In the genomic region with DNA sequence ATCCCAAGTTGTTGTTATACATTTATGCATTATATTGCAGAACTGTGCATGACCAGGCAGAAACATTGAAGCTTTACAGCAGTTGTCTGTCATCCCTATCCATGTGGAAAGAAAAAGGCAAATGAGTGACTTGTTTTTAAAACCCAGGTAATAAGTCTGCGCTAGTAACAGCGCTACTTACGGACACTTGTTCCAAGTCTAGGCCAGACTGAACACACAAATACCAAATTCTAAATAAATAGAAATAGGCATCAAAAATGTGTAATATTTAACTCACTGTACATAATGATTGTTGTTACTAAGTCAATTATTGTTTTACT, we compare ENCODE assay signal across 1 cellular context.
TF ChIP-seq lines count a peak whose summit lies in the region.

No MANE protein-coding gene starts in this region.

TF ChIP-seq in K562, 482 proteins besides CTCF, POLR2A, EP300 and RAD21 (continued from another document):
- TF ChIP-seq U2AF2 (optimal IDR thresholded peaks at IDR 0.05; ENCODE audit: low read depth, low read length) (no peak), FOXA1 (IDR thresholded peaks at IDR 0.05; ENCODE audit: borderline replicate concordance) (no peak), E2F1 (CRISPR knock-in tag; IDR thresholded peaks at IDR 0.05) (0 out of 2 replicates have a peak, but pooled peaks have one; percentile 9), STAT6 (CRISPR knock-in tag; IDR thresholded peaks at IDR 0.05) (no peak), RB1 (IDR thresholded peaks at IDR 0.05; ENCODE audit: low read depth) (no peak), ZNF124 (CRISPR knock-in tag; IDR thresholded peaks at IDR 0.05) (no peak)
- TF ChIP-seq, protein P1, sequence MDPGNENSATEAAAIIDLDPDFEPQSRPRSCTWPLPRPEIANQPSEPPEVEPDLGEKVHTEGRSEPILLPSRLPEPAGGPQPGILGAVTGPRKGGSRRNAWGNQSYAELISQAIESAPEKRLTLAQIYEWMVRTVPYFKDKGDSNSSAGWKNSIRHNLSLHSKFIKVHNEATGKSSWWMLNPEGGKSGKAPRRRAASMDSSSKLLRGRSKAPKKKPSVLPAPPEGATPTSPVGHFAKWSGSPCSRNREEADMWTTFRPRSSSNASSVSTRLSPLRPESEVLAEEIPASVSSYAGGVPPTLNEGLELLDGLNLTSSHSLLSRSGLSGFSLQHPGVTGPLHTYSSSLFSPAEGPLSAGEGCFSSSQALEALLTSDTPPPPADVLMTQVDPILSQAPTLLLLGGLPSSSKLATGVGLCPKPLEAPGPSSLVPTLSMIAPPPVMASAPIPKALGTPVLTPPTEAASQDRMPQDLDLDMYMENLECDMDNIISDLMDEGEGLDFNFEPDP (CRISPR knock-in tag; IDR thresholded peaks at IDR 0.05): no peak
